ENCODE assay signal across 8 cellular contexts in the genomic region with DNA sequence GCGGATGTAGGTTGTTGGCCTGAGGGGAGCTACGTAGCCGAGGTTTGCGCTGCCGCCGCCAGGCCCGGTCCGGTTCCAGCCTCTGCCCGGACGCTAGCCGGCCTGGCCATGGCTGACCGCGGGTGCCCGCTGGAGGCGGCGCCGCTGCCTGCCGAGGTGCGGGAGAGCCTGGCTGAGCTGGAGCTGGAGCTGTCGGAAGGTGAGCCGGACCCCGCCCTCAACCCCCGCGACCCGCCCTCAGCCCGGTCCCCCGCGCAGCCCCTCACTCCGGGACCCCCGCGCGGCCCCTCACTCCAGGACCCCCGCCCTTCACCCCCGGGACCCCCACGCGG. TPM values are rescaled to one million over a fixed set of nuclear protein-coding genes. Genes with fewer than 3 reads are reported as not detected.
A peak's percentile ranks its signal among the peaks of the same experiment; 100 is the strongest.
DNase-seq lines count a peak whose midpoint lies in the region; ATAC-seq and TF ChIP-seq lines count a peak whose summit lies in the region.

No MANE protein-coding gene starts in this region.

- H3K4me1 ChIP-seq in body of pancreas (peaks cover 33% of the 10 kb centered on the region), urinary bladder (ENCODE audit: insufficient read depth) (no peaks in the 10 kb centered on the region)

- WGBS in body of pancreas, 2 donors: 1% methylated on average over 24 of the region's 36 CpGs; no CpG with 5 or more reads in 1 of the 2 donors
- WGBS in urinary bladder: under 1% methylated on average over 36 of the region's 36 CpGs

- H3K4me3 ChIP-seq in body of pancreas: peak overlapping the region; percentile 82 to 97
- H3K4me3 ChIP-seq in urinary bladder (ENCODE audit: low read depth, low read length): peak overlapping the region; percentile 94

- peak in 1 of 7 experiments; percentile 22 for TF ChIP-seq CTCF in body of pancreas (IDR thresholded peaks at IDR 0.05)

- peaks cover 29% of the 10 kb centered on the region for H3K36me3 Mint-ChIP-seq in activated naive CD4-positive, alpha-beta T cell treated with anti-CD3 and anti-CD28 coated beads, Interleukin-2, amount 10 ng/mL, durations not matched to agents 7 days and 5 days
- peaks cover 5% of the 10 kb centered on the region for H3K36me3 Mint-ChIP-seq in memory B cell

- intact Hi-C loops in body of pancreas (cut with DNase I): no loop called here

- peak overlapping the region; percentile 82 for H3K27ac Mint-ChIP-seq in activated naive CD4-positive, alpha-beta T cell treated with anti-CD3 and anti-CD28 coated beads, Interleukin-2, amount 10 ng/mL, durations not matched to agents 7 days and 5 days
- peak overlapping the region; percentile 94 for H3K27ac Mint-ChIP-seq in memory B cell

- peaks cover 42% of the 10 kb centered on the region for H3K4me1 Mint-ChIP-seq in activated naive CD4-positive, alpha-beta T cell treated with anti-CD3 and anti-CD28 coated beads, Interleukin-2, amount 10 ng/mL, durations not matched to agents 7 days and 5 days
- H3K4me1 Mint-ChIP-seq in memory B cell: peaks cover 26% of the 10 kb centered on the region

- no peak for DNase-seq in activated naive CD4-positive, alpha-beta T cell treated with anti-CD3 and anti-CD28 coated beads, Interleukin-2, amount 10 ng/mL, durations not matched to agents 7 days and 5 days
- DNase-seq in activated naive CD4-positive, alpha-beta T cell treated with Interleukin-2 at 50 U/mL for 16 hours: no peak
- DNase-seq in body of pancreas: no peak
- DNase-seq in memory B cell (ENCODE audit: low spot score in 2 of 2): no peak

- H3K9me3 Mint-ChIP-seq in activated naive CD4-positive, alpha-beta T cell treated with anti-CD3 and anti-CD28 coated beads, Interleukin-2, amount 10 ng/mL, durations not matched to agents 7 days and 5 days: no peaks in the 10 kb centered on the region
- H3K9me3 Mint-ChIP-seq in memory B cell: no peaks in the 10 kb centered on the region

- TF ChIP-seq POLR2A in body of pancreas (IDR thresholded peaks at IDR 0.05): peak in 2 of 3 donors; percentile 39 to 52

- no peaks in the 10 kb centered on the region for H3K27me3 Mint-ChIP-seq in activated naive CD4-positive, alpha-beta T cell treated with anti-CD3 and anti-CD28 coated beads, Interleukin-2, amount 10 ng/mL, durations not matched to agents 7 days and 5 days
- H3K27me3 Mint-ChIP-seq in memory B cell: no peaks in the 10 kb centered on the region

- H3K4me3 Mint-ChIP-seq in activated naive CD4-positive, alpha-beta T cell treated with anti-CD3 and anti-CD28 coated beads, Interleukin-2, amount 10 ng/mL, durations not matched to agents 7 days and 5 days: peak overlapping the region; percentile 79
- H3K4me3 Mint-ChIP-seq in memory B cell: peak overlapping the region; percentile 94

- ATAC-seq in body of pancreas (no peak), memory B cell (ENCODE audit: low read depth) (no peak), GM21423 (IDR thresholded peaks at IDR 0.05; ENCODE audit: unreplicated experiment) (no peak), HG03045 (IDR thresholded peaks at IDR 0.05; ENCODE audit: unreplicated experiment) (no peak), GM18907 (IDR thresholded peaks at IDR 0.05; ENCODE audit: unreplicated experiment) (no peak)

- CTCF ChIA-PET in activated naive CD4-positive, alpha-beta T cell treated with anti-CD3 and anti-CD28 coated beads, Interleukin-2, amount 10 ng/mL, durations not matched to agents 7 days and 5 days (lab: Charles Lee): interaction anchor here (1.2 kb wide), 1 partner anchor 179 kb away, joined by 4 read pairs; no protein-coding TSS in a partner anchor

- no peaks in the 10 kb centered on the region for H3K36me3 ChIP-seq in body of pancreas (replicated peaks in 1 of 2; ENCODE audit: insufficient read depth in 1 of 2, low read depth in 2 of 2)
- H3K36me3 ChIP-seq in urinary bladder (ENCODE audit: insufficient read depth): no peaks in the 10 kb centered on the region

- H3K27me3 ChIP-seq in body of pancreas: no peaks in the 10 kb centered on the region

- no peaks in the 10 kb centered on the region for H3K9me3 ChIP-seq in body of pancreas

- H3K27ac ChIP-seq in body of pancreas (peak overlapping the region; percentile 62 to 88 (median 78)), urinary bladder (ENCODE audit: low read depth) (peak overlapping the region; percentile 80)

RNA-seq across cellular contexts. Expression of a gene that starts 0.3 kb away (rescaled TPM):
- total RNA-seq in body of pancreas (10 to 100 TPM; 28.5 to 44.2 TPM), urinary bladder (44.8 TPM)
- polyA plus RNA-seq in urinary bladder: 18.2 TPM
